In genomic region chr2:28332696-28333095, GRCh38 we compare ENCODE assay signal across 20 cellular contexts. TPM values are rescaled to one million over a fixed set of nuclear protein-coding genes. Genes with fewer than 3 reads are reported as not detected.
DNase-seq lines count a peak whose midpoint lies in the region; ATAC-seq and TF ChIP-seq lines count a peak whose summit lies in the region.
"Had no signal": no experiment of that assay in that cellular context is flagged by ENCODE, and none has a peak within 500 bp of the region (broad histone marks: within the 10 kb centered on the region; RNA-seq: fewer than 3 reads in every experiment).

No MANE protein-coding gene starts in this region.

- H3K9me3 ChIP-seq in psoas muscle, result no peaks in the 10 kb centered on the region
- H3K9me3 ChIP-seq: Peyer's patch had no signal

- no peak for ATAC-seq in activated CD4-positive, alpha-beta T cell treated with anti-CD3 and anti-CD28 coated beads for 36 hours
- ATAC-seq in left lobe of liver (peak; percentile 57), psoas muscle (peak; percentile 75 to 84 (median 78))
- ATAC-seq: CD8-positive, alpha-beta T cell had no signal

- no peak overlapping the region for H3K4me3 ChIP-seq in psoas muscle
- H3K4me3 ChIP-seq: BLaER1 treated with 17β-estradiol and CSF1 and Interleukin-3, amounts not matched to agents 10 nM and 100 nM; Peyer's patch had no signal

- H3K36me3 Mint-ChIP-seq in activated CD4-positive, alpha-beta T cell treated with anti-CD3 and anti-CD28 coated beads for 36 hours (ENCODE audit: low read depth), result peaks cover 7% of the 10 kb centered on the region

- H3K27ac ChIP-seq in RWPE1, result 0 out of 2 replicates have a peak overlapping the region, but pooled peaks have one; percentile 2
- H3K27ac ChIP-seq in psoas muscle, result peak overlapping the region; percentile 99
- H3K27ac ChIP-seq: HL-60, Peyer's patch had no signal

- CTCF ChIA-PET in activated CD4-positive, alpha-beta T cell treated with anti-CD3 and anti-CD28 coated beads for 36 hours (lab: Charles Lee), result no interaction called here
- CTCF ChIA-PET in RWPE1 (lab: Yijun Ruan, JAX), result no interaction called here

- no peak overlapping the region for H3K4me3 Mint-ChIP-seq in activated CD4-positive, alpha-beta T cell treated with anti-CD3 and anti-CD28 coated beads for 36 hours
- H3K4me3 Mint-ChIP-seq: CD8-positive, alpha-beta T cell had no signal

- intact Hi-C loops in activated CD4-positive, alpha-beta T cell treated with anti-CD3 and anti-CD28 coated beads for 36 hours (cut with DNase I, micrococcal nuclease), result no loop called here
- intact Hi-C loops in psoas muscle (cut with DNase I), result no loop called here
- intact Hi-C loops in posterior vena cava (cut with DNase I), result loop anchor here in 1 of 2 donors (10.0 kb wide), 1 partner anchor 1848 kb away; no protein-coding TSS in a partner anchor

- TF ChIP-seq CTCF in RWPE1 (conservative IDR thresholded peaks at IDR 0.05; ENCODE audit: low read depth), result no peak
- no peak for TF ChIP-seq CTCF in psoas muscle (IDR thresholded peaks at IDR 0.05)

- peak overlapping the region; percentile 9 for H3K27ac Mint-ChIP-seq in activated CD4-positive, alpha-beta T cell treated with anti-CD3 and anti-CD28 coated beads for 36 hours
- H3K27ac Mint-ChIP-seq: CD8-positive, alpha-beta T cell had no signal

- DNase-seq in activated CD4-positive, alpha-beta T cell treated with anti-CD3 and anti-CD28 coated beads for 36 hours, result no peak
- DNase-seq in activated CD4-positive, alpha-beta T cell treated with anti-CD3 and anti-CD28 coated beads, Interleukin-2, amount 50 U/mL, for 48 hours, result no peak
- no peak for DNase-seq in RWPE1 (ENCODE audit: low spot score)
- peak; percentile 67 for DNase-seq in left lobe of liver (ENCODE audit: low spot score)
- peak in 1 of 2 donors; percentile 75 for DNase-seq in psoas muscle
- DNase-seq in NCI-H345 (lab: John Stamatoyannopoulos, UW), result no peak
- DNase-seq in NCI-H524 (lab: John Stamatoyannopoulos, UW), result no peak
- DNase-seq in posterior vena cava (ENCODE audit: low spot score), result no peak
- DNase-seq: 8988T; CD8-positive, alpha-beta T cell; HCEC 1CT; KG1; NCI-H1105; NCI-H2029 treated with DMSO at 0.1 percent for 48 hours; NCI-H226; NCI-H524 treated with DMSO at 0.1 percent for 48 hours; NCI-H82; Peyer's patch had no signal

- 63 to 83% (median 73%) methylated on average over 8 of the region's 8 CpGs for WGBS in psoas muscle, 3 donors

- no peaks in the 10 kb centered on the region for H3K27me3 Mint-ChIP-seq in activated CD4-positive, alpha-beta T cell treated with anti-CD3 and anti-CD28 coated beads for 36 hours

- no peaks in the 10 kb centered on the region for H3K27me3 ChIP-seq in psoas muscle (ENCODE audit: insufficient read depth in 3 of 3, low read length in 2 of 3)
- H3K27me3 ChIP-seq: BLaER1 treated with 17β-estradiol and CSF1 and Interleukin-3, amounts not matched to agents 10 nM and 100 nM; Peyer's patch had no signal

- POLR2A ChIA-PET in activated CD4-positive, alpha-beta T cell treated with anti-CD3 and anti-CD28 coated beads for 36 hours (lab: Charles Lee), result no interaction called here
- POLR2A ChIA-PET in RWPE1 (lab: Yijun Ruan, JAX; ENCODE audit: low non-redundant PET), result no interaction called here

- H3K4me1 ChIP-seq in psoas muscle, result peaks cover 43% of the 10 kb centered on the region

- no peaks in the 10 kb centered on the region for H3K36me3 ChIP-seq in psoas muscle (ENCODE audit: insufficient read depth in 1 of 2, low read depth in 1 of 2)
- H3K36me3 ChIP-seq: Peyer's patch had no signal

- H3K4me1 Mint-ChIP-seq in activated CD4-positive, alpha-beta T cell treated with anti-CD3 and anti-CD28 coated beads for 36 hours, result peaks cover 6% of the 10 kb centered on the region

- no peaks in the 10 kb centered on the region for H3K9me3 Mint-ChIP-seq in activated CD4-positive, alpha-beta T cell treated with anti-CD3 and anti-CD28 coated beads for 36 hours (ENCODE audit: low read depth)
- H3K9me3 Mint-ChIP-seq: CD8-positive, alpha-beta T cell had no signal

RNA-seq across cellular contexts. Expression of gene FOSL2, which starts 60.0 kb away (rescaled TPM):
- total RNA-seq in activated CD4-positive, alpha-beta T cell treated with anti-CD3 and anti-CD28 coated beads for 36 hours, result 100 to 1,000 TPM; 135 to 225 TPM
- total RNA-seq in left lobe of liver (9.3 TPM), psoas muscle (100 to 1,000 TPM in 3 of 4 donors, 10 to 100 TPM in 1; 52.2 to 278 (median 192) TPM), posterior vena cava (100 to 1,000 TPM; 105 to 141 TPM)
- 10 to 100 TPM; 20.1 to 74.7 (median 72.1) TPM for polyA plus RNA-seq in psoas muscle
